In the genomic region with DNA sequence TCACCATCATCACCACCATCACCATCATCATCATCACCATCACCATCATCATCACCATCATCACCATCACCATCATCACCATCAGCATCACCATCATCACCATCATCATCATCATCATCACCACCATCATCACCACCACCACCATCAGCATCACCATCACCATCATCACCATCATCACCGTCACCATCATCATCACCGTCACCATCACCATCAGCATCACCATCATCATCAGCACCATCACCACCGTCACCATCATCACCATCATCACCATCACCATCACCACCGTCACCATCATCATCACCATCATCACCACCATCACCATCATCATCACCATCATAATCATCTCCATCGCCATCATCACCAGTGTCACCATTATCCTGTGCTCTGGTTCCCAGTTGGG, we compare ENCODE assay signal across 1 cellular context.
TF ChIP-seq lines count a peak whose summit lies in the region.
"Not testable (repeated sequence)": the region's sequence is repeated elsewhere in the genome, so short reads cannot be mapped to it uniquely, and the experiment has no call there.

No MANE protein-coding gene starts in this region.

TF ChIP-seq in K562, 482 proteins besides CTCF, POLR2A, EP300 and RAD21:
- TF ChIP-seq HDAC1 (IDR thresholded peaks at IDR 0.05) (peak in 1 of 2 experiments; percentile 67; a peak in 1 of 4 replicates), CTBP1 (IDR thresholded peaks at IDR 0.05; ENCODE audit: borderline replicate concordance) (peak; percentile 45; the same call in 1 of the 2 replicates), ATF1 (tag; IDR thresholded peaks at IDR 0.05) (peak; percentile 23; the same call in 1 of the 2 replicates), KDM1A (IDR thresholded peaks at IDR 0.05) (peak; percentile 63 to 74)
- not testable (repeated sequence) for TF ChIP-seq ATF1 (CRISPR knock-in tag; IDR thresholded peaks at IDR 0.05)
